Comparison of ENCODE assay signal across 8 cellular contexts in the genomic region with DNA sequence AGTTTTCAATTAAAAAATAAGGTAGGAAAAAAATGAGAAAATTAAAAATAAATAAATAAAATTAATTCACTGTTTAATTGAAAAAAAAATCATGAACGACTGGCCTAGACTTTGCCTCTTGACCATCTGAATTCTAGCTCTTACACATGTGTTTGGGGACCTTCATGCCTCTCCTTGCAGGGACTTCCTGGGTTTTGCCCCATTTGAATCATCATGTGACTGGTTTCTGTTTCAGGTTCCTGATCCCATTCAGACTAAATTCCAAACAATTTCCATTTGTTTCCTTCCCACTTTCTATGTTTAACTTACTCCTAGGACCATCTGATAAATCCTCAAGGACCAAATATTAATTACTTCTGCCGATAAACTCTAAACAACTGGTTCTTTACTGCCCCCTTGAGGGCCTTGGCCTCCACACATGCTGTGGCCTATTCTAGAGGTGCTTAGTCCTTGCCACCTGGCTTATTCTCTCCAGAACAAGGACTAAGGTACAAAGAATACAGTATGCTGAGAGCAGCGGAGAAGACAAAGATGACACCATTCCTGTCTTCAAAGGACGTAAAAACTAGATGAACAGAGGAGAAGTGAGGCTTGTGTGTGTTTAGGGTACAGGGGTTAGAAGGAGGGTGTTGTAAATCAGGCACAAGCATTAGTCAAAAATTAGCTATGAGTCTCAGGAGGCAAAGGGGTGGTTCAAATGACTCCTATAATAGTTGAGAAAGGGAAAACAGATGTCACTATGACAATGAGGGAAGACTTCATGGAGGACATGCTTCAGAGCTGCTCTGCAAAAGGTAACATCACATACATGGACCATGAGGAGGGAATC.
A peak's percentile ranks its signal among the peaks of the same experiment; 100 is the strongest.
DNase-seq lines count a peak whose midpoint lies in the region; ATAC-seq and TF ChIP-seq lines count a peak whose summit lies in the region.

No MANE protein-coding gene starts in this region.

- TF ChIP-seq CTCF in AG09309 (IDR thresholded peaks at IDR 0.05; ENCODE audit: control insufficient read depth, insufficient read depth, low read depth, low read length, missing control alignments) (peak; percentile 66), GM12872 (IDR thresholded peaks at IDR 0.05; ENCODE audit: insufficient read depth, low read depth, low read length) (peak; percentile 62), kidney epithelial cell (IDR thresholded peaks at IDR 0.05; ENCODE audit: insufficient read depth, low read length, poor library complexity, severe bottlenecking) (peak; percentile 90), gastrocnemius medialis (IDR thresholded peaks at IDR 0.05 in 4 of 5, conservative IDR thresholded peaks at IDR 0.05 in 1 of 5) (peak in 1 of 5 experiments; percentile 27)

- peak; percentile 84 for ATAC-seq in HG02678 (IDR thresholded peaks at IDR 0.05; ENCODE audit: unreplicated experiment)
- no peak for ATAC-seq in gastrocnemius medialis

- H3K27me3 ChIP-seq in kidney epithelial cell (ENCODE audit: control insufficient read depth, insufficient read depth, low read length): no peaks in the 10 kb centered on the region
- no peaks in the 10 kb centered on the region for H3K27me3 ChIP-seq in gastrocnemius medialis

- H3K4me1 ChIP-seq in gastrocnemius medialis: no peaks in the 10 kb centered on the region

- DNase-seq in AG09309 (ENCODE audit: low read depth): no peak
- DNase-seq in NCI-H128 (lab: John Stamatoyannopoulos, UW; ENCODE audit: unreplicated experiment): peak; percentile 9
- peak; percentile 28 for DNase-seq in UCSD-AML1 (lab: John Stamatoyannopoulos, UW; ENCODE audit: unreplicated experiment)
- DNase-seq in kidney epithelial cell (ENCODE audit: low read depth): no peak
- no peak for DNase-seq in activated CD4-positive, CD25-positive, alpha-beta regulatory T cell (lab: John Stamatoyannopoulos, UW)
- no peak for DNase-seq in gastrocnemius medialis

- intact Hi-C loops in gastrocnemius medialis (cut with DNase I; ENCODE audit: low total_unique reads): no loop called here

- no peaks in the 10 kb centered on the region for H3K9me3 ChIP-seq in gastrocnemius medialis

- in situ Hi-C loops in gastrocnemius medialis (cut with MboI; ENCODE audit: low sequenced_read_pairs in 4 of 4): no loop called here

- H3K27ac ChIP-seq in gastrocnemius medialis: no peak overlapping the region

- H3K36me3 ChIP-seq in kidney epithelial cell (ENCODE audit: control insufficient read depth, insufficient read depth, low read length) (no peaks in the 10 kb centered on the region), gastrocnemius medialis (no peaks in the 10 kb centered on the region)

- no peak for TF ChIP-seq POLR2A in gastrocnemius medialis (IDR thresholded peaks at IDR 0.05)

- H3K4me3 ChIP-seq in AG09309 (ENCODE audit: control insufficient read depth, low read depth, low read length) (no peak overlapping the region), kidney epithelial cell (ENCODE audit: low read depth, low read length) (no peak overlapping the region), gastrocnemius medialis (no peak overlapping the region)

Comparison
In these comparisons a context has a peak if more than half of its experiments do, and no peak if none do; other contexts are left out.
1. DNase-seq: peak in NCI-H128 (single experiment) and UCSD-AML1 (single experiment); none in AG09309 (single experiment), kidney epithelial cell (single experiment), activated CD4-positive, CD25-positive, alpha-beta regulatory T cell (0 of 4) and gastrocnemius medialis (0 of 2).